In genomic region chr17:1216209-1216937, GRCh38 we compare ENCODE assay signal across 23 cellular contexts. TPM values are rescaled to one million over a fixed set of nuclear protein-coding genes. Genes with fewer than 3 reads are reported as not detected.
DNase-seq lines count a peak whose midpoint lies in the region; ATAC-seq, FAIRE-seq and TF ChIP-seq lines count a peak whose summit lies in the region.
"Had no signal": no experiment of that assay in that cellular context is flagged by ENCODE, and none has a peak within 500 bp of the region (broad histone marks: within the 10 kb centered on the region; RNA-seq: fewer than 3 reads in every experiment).

No MANE protein-coding gene starts in this region.

- FAIRE-seq in pancreas (lab: Jason Lieb, UNC) = no peak
- FAIRE-seq: D721Med had no signal

- H3K4me1 ChIP-seq in osteoblast (ENCODE audit: insufficient read depth, low read length) (no peaks in the 10 kb centered on the region), PC-3 (ENCODE audit: insufficient read depth, low read length) (no peaks in the 10 kb centered on the region), pancreas (peaks cover 0 to 4% (median 0%) of the 10 kb centered on the region in 3 donors)

- TF ChIP-seq CTCF in GM13977 (IDR thresholded peaks at IDR 0.05; ENCODE audit: extremely low read depth, insufficient read depth, missing control alignments) (no peak), SU-DHL-6 (IDR thresholded peaks at IDR 0.05; ENCODE audit: insufficient read depth, low read length, poor library complexity, severe bottlenecking) (no peak), osteoblast (IDR thresholded peaks at IDR 0.05; ENCODE audit: extremely low read depth, low read depth, low read length) (no peak), PC-3 (conservative IDR thresholded peaks at IDR 0.05; ENCODE audit: low read depth, low read length) (no peak), pancreas (IDR thresholded peaks at IDR 0.05) (no peak)

- no TSS peak for BruUV-seq in PC-3 (replicated peaks; lab: Mats Ljungman, UMichigan)

- peak overlapping the region; percentile 35 for H3K9ac ChIP-seq in SU-DHL-6 (ENCODE audit: low read length)
- H3K9ac ChIP-seq in PC-3 (ENCODE audit: low read length) = no peak overlapping the region

- POLR2A ChIA-PET in PC-3 (lab: Charles Lee; ENCODE audit: unreplicated experiment) = no interaction called here

- in situ Hi-C loops in GM13977 (cut with MboI; ENCODE audit: low pct_unique_long_range_greater_than_20kb, low sequenced_read_pairs, unreplicated experiment) = no loop called here

- intact Hi-C loops in PC-3 (cut with micrococcal nuclease) (no loop called here), pancreas (cut with DNase I) (no loop called here)

- no peaks in the 10 kb centered on the region for H3K36me3 ChIP-seq in SU-DHL-6 (ENCODE audit: low read length)
- no peaks in the 10 kb centered on the region for H3K36me3 ChIP-seq in osteoblast (ENCODE audit: insufficient read depth, low read length)
- no peaks in the 10 kb centered on the region for H3K36me3 ChIP-seq in PC-3 (ENCODE audit: low read depth, low read length)
- no peaks in the 10 kb centered on the region for H3K36me3 ChIP-seq in pancreas
- H3K36me3 ChIP-seq: colonic mucosa had no signal

- DNase-seq in GM13977 (ENCODE audit: low spot score) (peak; percentile 42), osteoblast (ENCODE audit: insufficient read length, low spot score, missing footprints) (peak; percentile 67), PC-3 (no peak), NCI-H510A treated with DMSO at 0.1 percent for 48 hours (lab: John Stamatoyannopoulos, UW) (no peak), pancreas (no peak)
- DNase-seq in activated naive CD4-positive, alpha-beta T cell treated with Interleukin-2 at 50 U/mL for 16 hours = no peak
- DNase-seq: activated CD4-positive, alpha-beta T cell treated with anti-CD3 and anti-CD28 coated beads for 36 hours; activated CD8-positive, alpha-beta memory T cell treated with anti-CD3 and anti-CD28 coated beads, Interleukin-2, amount 50 U/mL, for 4 hours; activated naive CD4-positive, alpha-beta T cell treated with anti-CD3 and anti-CD28 coated beads for 36 hours; colonic mucosa; GF-D8; immature natural killer cell; NCI-H1694; stimulated activated CD4-positive, alpha-beta T cell treated with anti-CD3 and anti-CD28 coated beads, Interleukin-4, amount 100 ng/mL, for 24 hours had no signal

- H3K27me3 ChIP-seq in SU-DHL-6 (ENCODE audit: low read length) (no peaks in the 10 kb centered on the region), osteoblast (ENCODE audit: insufficient read depth, low read length) (peaks cover 37% of the 10 kb centered on the region), PC-3 (ENCODE audit: low read length) (no peaks in the 10 kb centered on the region), pancreas (peaks cover 0 to 15% (median 2%) of the 10 kb centered on the region in 4 donors)
- H3K27me3 ChIP-seq: colonic mucosa had no signal

- H3F3A ChIP-seq in SU-DHL-6 (ENCODE audit: insufficient read depth) (peaks cover 46% of the 10 kb centered on the region), PC-3 (ENCODE audit: low read length, unreplicated experiment) (no peaks in the 10 kb centered on the region)

- peaks cover 3% of the 10 kb centered on the region; the same call in 1 of the 2 replicates for H4K20me1 ChIP-seq in SU-DHL-6 (ENCODE audit: low read depth, low read length)
- H4K20me1 ChIP-seq in osteoblast (ENCODE audit: insufficient read depth, low read length) = no peaks in the 10 kb centered on the region
- no peaks in the 10 kb centered on the region for H4K20me1 ChIP-seq in PC-3 (ENCODE audit: low read length)

- H3K27ac ChIP-seq in SU-DHL-6 (ENCODE audit: low read depth, low read length) (peak overlapping the region; percentile 89), osteoblast (ENCODE audit: low read depth, low read length) (no peak overlapping the region), PC-3 (ENCODE audit: low read length) (no peak overlapping the region), pancreas (no peak overlapping the region)
- H3K27ac ChIP-seq: colonic mucosa had no signal

- H3K9me3 ChIP-seq in SU-DHL-6 (ENCODE audit: insufficient read depth, low read length) (no peaks in the 10 kb centered on the region), osteoblast (ENCODE audit: low read depth, low read length) (no peaks in the 10 kb centered on the region), PC-3 (ENCODE audit: low read length) (no peaks in the 10 kb centered on the region), pancreas (no peaks in the 10 kb centered on the region)
- H3K9me3 ChIP-seq: colonic mucosa had no signal

- ATAC-seq in HG02610 (IDR thresholded peaks at IDR 0.05; ENCODE audit: unreplicated experiment) (peak; percentile 63), PC-3 (no peak), pancreas (no peak)
- ATAC-seq: activated CD4-positive, alpha-beta T cell treated with anti-CD3 and anti-CD28 coated beads for 36 hours had no signal

- H2AFZ ChIP-seq in SU-DHL-6 (ENCODE audit: low read depth, low read length, severe bottlenecking) (no peak overlapping the region), osteoblast (ENCODE audit: low read length) (no peak overlapping the region), PC-3 (ENCODE audit: low read length) (no peak overlapping the region)

- no peaks in the 10 kb centered on the region for H3K9me2 ChIP-seq in SU-DHL-6 (replicated peaks; ENCODE audit: insufficient read depth, low read length)
- no peaks in the 10 kb centered on the region for H3K9me2 ChIP-seq in PC-3 (replicated peaks; ENCODE audit: low read length)

- H3K4me3 ChIP-seq in SU-DHL-6 (ENCODE audit: insufficient read depth, low read length, poor library complexity, severe bottlenecking) (peak overlapping the region; percentile 17), osteoblast (ENCODE audit: insufficient read depth, low read length) (no peak overlapping the region), PC-3 (ENCODE audit: low read length) (no peak overlapping the region), pancreas (no peak overlapping the region)
- H3K4me3 ChIP-seq: colonic mucosa had no signal

- WGBS in pancreas, 2 donors = 49 to 62% methylated on average over 16 of the region's 16 CpGs

- peaks cover 71% of the 10 kb centered on the region for H3K79me2 ChIP-seq in SU-DHL-6 (ENCODE audit: insufficient read depth, low read length)
- no peaks in the 10 kb centered on the region for H3K79me2 ChIP-seq in osteoblast (ENCODE audit: insufficient read depth, low read length)
- no peaks in the 10 kb centered on the region for H3K79me2 ChIP-seq in PC-3 (ENCODE audit: low read length)

- H3K4me2 ChIP-seq in SU-DHL-6 (ENCODE audit: low read depth, low read length, poor library complexity, severe bottlenecking) (peak overlapping the region; percentile 53), osteoblast (ENCODE audit: insufficient read depth, low read length) (no peak overlapping the region), PC-3 (ENCODE audit: low read length) (no peak overlapping the region)

- CTCF ChIA-PET in PC-3 (lab: Charles Lee) = no interaction called here

RNA-seq across cellular contexts. Expression of gene ABR, which starts 36.6 kb away (rescaled TPM):
- 156 and 163 TPM in 2 replicates for total RNA-seq in osteoblast
- total RNA-seq in PC-3 (2014; rRNA removed) = 35.4 and 58.5 TPM in 2 replicates
- 10 to 100 TPM; 15.4 to 57.4 (median 22.5) TPM for total RNA-seq in pancreas
- 10 to 100 TPM; 39.2 to 65.7 TPM for polyA plus RNA-seq in pancreas

RNA-seq across cellular contexts. Expression of gene BHLHA9, which starts 53.9 kb away (rescaled TPM):
- total RNA-seq in osteoblast = not detected in 2 replicates
- not detected in 2 replicates for total RNA-seq in PC-3 (2014; rRNA removed)
- total RNA-seq in pancreas = not detected
- polyA plus RNA-seq in pancreas = not detected
- total RNA-seq: activated CD4-positive, alpha-beta T cell treated with anti-CD3 and anti-CD28 coated beads for 36 hours; activated naive CD4-positive, alpha-beta T cell treated with anti-CD3 and anti-CD28 coated beads for 36 hours; colonic mucosa; epithelial cell of proximal tubule; HT-29; lung microvascular endothelial cell; T-helper 2 cell treated with Interferon-gamma antibody and Interleukin-4, amounts not matched to agents 100 ng/mL and 5 ng/mL, for 36 hours had no signal
- polyA plus RNA-seq: immature natural killer cell, neural cell, thymus had no signal

Comparison
In these comparisons a context has a peak if more than half of its experiments do, and no peak if none do; other contexts are left out.
1. DNase-seq: peak in GM13977 (single experiment) and osteoblast (single experiment); none in PC-3 (single experiment), NCI-H510A treated with DMSO at 0.1 percent for 48 hours (single experiment), pancreas (0 of 6) and activated naive CD4-positive, alpha-beta T cell treated with Interleukin-2 at 50 U/mL for 16 hours (single experiment).